ENCODE assay signal across 11 cellular contexts in the genomic region with DNA sequence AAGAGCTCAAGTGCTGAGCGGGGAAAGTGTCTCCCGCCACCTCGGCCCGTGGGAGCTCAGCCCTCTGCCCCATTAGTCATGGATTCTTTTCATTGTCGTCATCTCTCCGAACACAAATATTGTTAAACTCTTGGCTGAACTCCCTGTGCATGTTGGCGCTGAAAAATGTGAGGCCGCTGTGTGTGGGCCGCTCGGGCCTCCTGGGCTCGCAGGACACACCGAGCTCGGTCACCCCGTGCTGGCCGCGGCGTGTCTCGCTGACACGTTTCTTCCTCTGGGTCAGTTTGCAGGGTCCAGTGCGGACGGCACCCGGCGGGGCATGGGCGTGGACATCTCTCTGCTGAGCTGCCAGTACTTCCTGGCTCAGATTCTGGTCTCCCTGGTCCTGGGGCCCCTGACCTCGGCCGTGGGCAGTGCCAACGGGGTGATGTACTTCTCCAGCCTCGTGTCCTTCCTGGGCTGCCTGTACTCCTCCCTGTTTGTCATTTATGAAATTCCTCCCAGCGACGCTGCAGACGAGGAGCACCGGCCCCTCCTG. TPM values are rescaled to one million over a fixed set of nuclear protein-coding genes. Genes with fewer than 3 reads are reported as not detected.
A peak's percentile ranks its signal among the peaks of the same experiment; 100 is the strongest.
DNase-seq lines count a peak whose midpoint lies in the region; ATAC-seq, FAIRE-seq and TF ChIP-seq lines count a peak whose summit lies in the region.
"Had no signal": no experiment of that assay in that cellular context is flagged by ENCODE, and none has a peak within 500 bp of the region (broad histone marks: within the 10 kb centered on the region; RNA-seq: fewer than 3 reads in every experiment).

No MANE protein-coding gene starts in this region.

- H4K91ac ChIP-seq in H9 (ENCODE audit: insufficient read length, low read depth, low read length): no peak overlapping the region

- no peak overlapping the region for H3K56ac ChIP-seq in H9 (ENCODE audit: insufficient read length, low read depth, low read length)

- H3K4me1 Mint-ChIP-seq in H9: peaks cover 0 to under 1% of the 10 kb centered on the region in 2 experiments; a peak in 2 of 4 replicates

- peaks cover 1% of the 10 kb centered on the region for H3K27me3 Mint-ChIP-seq in H9 (ENCODE audit: low read depth)
- H3K27me3 Mint-ChIP-seq: stimulated activated naive CD8-positive, alpha-beta T cell treated with anti-CD3 and anti-CD28 coated beads, Interleukin-15, Interleukin-2, amounts not matched to agents 100 ng/mL and 50 ng/mL, for 24 hours had no signal

- H3K36me3 ChIP-seq in K562 (ENCODE audit: control insufficient read depth, insufficient read depth, low read length) (no peaks in the 10 kb centered on the region), keratinocyte (ENCODE audit: control insufficient read depth in 2 of 2, extremely low read depth in 1 of 2, insufficient read depth in 2 of 2, low read length in 2 of 2) (no peaks in the 10 kb centered on the region), smooth muscle cell (ENCODE audit: low read depth) (no peaks in the 10 kb centered on the region), HAP-1 (replicated peaks) (no peaks in the 10 kb centered on the region)

- H3K9me1 ChIP-seq in K562 (ENCODE audit: control insufficient read depth, insufficient read depth, low read length): no peaks in the 10 kb centered on the region
- no peaks in the 10 kb centered on the region for H3K9me1 ChIP-seq in keratinocyte (ENCODE audit: control insufficient read depth, extremely low read depth, insufficient read depth, low read length)

- no peak overlapping the region for H3K18ac ChIP-seq in H9 (ENCODE audit: insufficient read length, low read depth, low read length)

- no peaks in the 10 kb centered on the region for H3K23me2 ChIP-seq in H9 (ENCODE audit: insufficient read length, low read depth, low read length, poor library complexity, severe bottlenecking)

- TF ChIP-seq RAD21 in K562 (CRISPR knock-in tag; conservative IDR thresholded peaks at IDR 0.05 in 1 of 2, IDR thresholded peaks at IDR 0.05 in 1 of 2): no peak

- H3K27ac ChIP-seq in H9 (ENCODE audit: insufficient read length, low read depth, low read length) (no peak overlapping the region), K562 (ENCODE audit: extremely low read depth, low read depth, low read length) (no peak overlapping the region), keratinocyte (ENCODE audit: control insufficient read depth, insufficient read depth, low read length) (no peak overlapping the region), smooth muscle cell (ENCODE audit: low read depth) (no peak overlapping the region)
- H3K27ac ChIP-seq: KMS-11 had no signal

- intact Hi-C loops in K562 (cut with micrococcal nuclease): no loop called here

- BruUV-seq in K562 (replicated peaks; lab: Mats Ljungman, UMichigan): no TSS peak

- no peak overlapping the region for H3K14ac ChIP-seq in H9 (ENCODE audit: insufficient read depth, low read length)

- in situ Hi-C loops in K562 (cut with MboI) (no loop called here), HAP-1 (cut with MboI; ENCODE audit: low sequenced_read_pairs) (loop anchor here (10.0 kb wide), 1 partner anchor 329 kb away; no protein-coding TSS in a partner anchor)

- no peaks in the 10 kb centered on the region for H4K20me1 ChIP-seq in H9 (ENCODE audit: control insufficient read depth, insufficient read depth, insufficient read length)
- peaks cover 10% of the 10 kb centered on the region for H4K20me1 ChIP-seq in K562 (replicated peaks; ENCODE audit: control insufficient read depth, insufficient read depth, low read length)
- H4K20me1 ChIP-seq in keratinocyte (ENCODE audit: control insufficient read depth, extremely low read depth, insufficient read depth, low read length): no peaks in the 10 kb centered on the region
- no peaks in the 10 kb centered on the region for H4K20me1 ChIP-seq in smooth muscle cell (ENCODE audit: low read depth)

- TF ChIP-seq CTCF in H9 (conservative IDR thresholded peaks at IDR 0.05): no peak
- TF ChIP-seq CTCF in K562 (IDR thresholded peaks at IDR 0.05 in 2 of 3, conservative IDR thresholded peaks at IDR 0.05 in 1 of 3; ENCODE audit: insufficient read depth in 2 of 3, low read depth in 1 of 3, low read length in 3 of 3): no peak
- TF ChIP-seq CTCF in keratinocyte (optimal IDR thresholded peaks at IDR 0.05 in 1 of 3, IDR thresholded peaks at IDR 0.05 in 1 of 3, conservative IDR thresholded peaks at IDR 0.05 in 1 of 3; ENCODE audit: extremely low read depth in 1 of 3, insufficient read depth in 2 of 3, low read length in 3 of 3): no peak
- no peak for TF ChIP-seq CTCF in smooth muscle cell (IDR thresholded peaks at IDR 0.05; ENCODE audit: borderline replicate concordance, insufficient read depth, poor library complexity, severe bottlenecking)
- no peak for TF ChIP-seq CTCF in D721Med (IDR thresholded peaks at IDR 0.05; ENCODE audit: insufficient read depth, missing control alignments)

- no peak overlapping the region for H2BK12ac ChIP-seq in H9 (ENCODE audit: insufficient read length, low read depth, low read length)

- no peak for TF ChIP-seq POLR2A in K562 (conservative IDR thresholded peaks at IDR 0.05)

- H2BK120ac ChIP-seq in H9 (ENCODE audit: low read depth, low read length, poor library complexity, severe bottlenecking): no peak overlapping the region

- no peak overlapping the region for H2BK5ac ChIP-seq in H9 (ENCODE audit: insufficient read length, low read length)

- H3K4ac ChIP-seq in H9 (ENCODE audit: low read depth, low read length): no peak overlapping the region

- H3K9ac ChIP-seq in H9 (ENCODE audit: extremely low read depth, insufficient read length, low read length): no peak overlapping the region
- peak overlapping the region in 1 of 2 experiments; percentile 59; a peak in 2 of 4 replicates for H3K9ac ChIP-seq in K562 (ENCODE audit: insufficient read depth in 1 of 2, low read depth in 2 of 2, low read length in 2 of 2)
- no peak overlapping the region for H3K9ac ChIP-seq in keratinocyte (ENCODE audit: control insufficient read depth, extremely low read depth, insufficient read depth, low read length)
- H3K9ac ChIP-seq in smooth muscle cell (ENCODE audit: low read depth): no peak overlapping the region
- H3K9ac ChIP-seq: KMS-11 had no signal

- no peak overlapping the region for H2AK5ac ChIP-seq in H9 (ENCODE audit: insufficient read length, low read length)

- no peak overlapping the region for H3K4me2 ChIP-seq in H9 (ENCODE audit: insufficient read depth, insufficient read length, low read length)
- H3K4me2 ChIP-seq in K562 (ENCODE audit: insufficient read depth, low read length): no peak overlapping the region; the same call in 1 of the 2 replicates
- peak overlapping the region; percentile 8 for H3K4me2 ChIP-seq in keratinocyte (ENCODE audit: control insufficient read depth, extremely low read depth, insufficient read depth, low read depth, low read length)
- peak overlapping the region; percentile 69 for H3K4me2 ChIP-seq in smooth muscle cell
- H3K4me2 ChIP-seq: KMS-11 had no signal

- peaks cover 0 to 3% (median 0%) of the 10 kb centered on the region in 3 experiments; a peak in 2 of 7 replicates for H3K36me3 Mint-ChIP-seq in H9 (ENCODE audit: insufficient read depth in 1 of 3, low read depth in 3 of 3)

- H2AFZ ChIP-seq in H9 (ENCODE audit: low read length) (no peak overlapping the region), K562 (ENCODE audit: low read depth, low read length) (no peak overlapping the region), keratinocyte (ENCODE audit: control insufficient read depth, low read length) (no peak overlapping the region), smooth muscle cell (ENCODE audit: low read depth) (no peak overlapping the region)

- H3K27me3 ChIP-seq in H9 (ENCODE audit: insufficient read depth, low read length) (no peaks in the 10 kb centered on the region), K562 (ENCODE audit: control insufficient read depth in 2 of 2, insufficient read depth in 2 of 2, low read length in 2 of 2) (peaks cover 52 to 84% of the 10 kb centered on the region in 2 experiments), keratinocyte (ENCODE audit: control insufficient read depth, extremely low read depth, insufficient read depth, low read length) (no peaks in the 10 kb centered on the region), smooth muscle cell (ENCODE audit: low read depth) (no peaks in the 10 kb centered on the region), HAP-1 (ENCODE audit: low read depth) (no peaks in the 10 kb centered on the region)

- H3K4me3 ChIP-seq in K562 (no peak overlapping the region), keratinocyte (ENCODE audit: control insufficient read depth in 2 of 3, extremely low read depth in 1 of 3, insufficient read depth in 2 of 3, low read depth in 1 of 3, low read length in 3 of 3) (no peak overlapping the region), smooth muscle cell (no peak overlapping the region), HAP-1 (no peak overlapping the region)

- peak; percentile 26 for DNase-seq in H9
- no peak for DNase-seq in K562 (ENCODE audit: extremely low read depth in 1 of 4, low spot score in 3 of 4)
- DNase-seq in keratinocyte (ENCODE audit: low read depth, low spot score): no peak
- DNase-seq in smooth muscle cell (lab: John Stamatoyannopoulos, UW; ENCODE audit: unreplicated experiment): peak; percentile 9
- no peak for DNase-seq in activated CD4-positive, alpha-beta T cell treated with anti-CD3 and anti-CD28 coated beads, Interleukin-2, amount 50 U/mL, for 4 hours
- no peak for DNase-seq in D721Med (ENCODE audit: insufficient read length, low spot score)
- DNase-seq in HAP-1 (ENCODE audit: low spot score in 2 of 2): no peak
- DNase-seq: activated CD4-positive, alpha-beta T cell treated with anti-CD3 and anti-CD28 coated beads for 1 hour had no signal

- no peak for TF ChIP-seq EP300 in K562 (IDR thresholded peaks at IDR 0.05; ENCODE audit: low read length)

- H3K27ac Mint-ChIP-seq in H9: no peak overlapping the region; a peak in 1 of 7 replicates
- H3K27ac Mint-ChIP-seq: stimulated activated naive CD8-positive, alpha-beta T cell treated with anti-CD3 and anti-CD28 coated beads, Interleukin-15, Interleukin-2, amounts not matched to agents 100 ng/mL and 50 ng/mL, for 24 hours had no signal

- H3K9me3 ChIP-seq in H9 (ENCODE audit: control insufficient read depth, low read depth, low read length) (no peaks in the 10 kb centered on the region), K562 (replicated peaks; ENCODE audit: control insufficient read depth, insufficient read depth, low read depth, low read length) (no peaks in the 10 kb centered on the region), keratinocyte (ENCODE audit: control insufficient read depth, low read depth, low read length) (no peaks in the 10 kb centered on the region), smooth muscle cell (replicated peaks; ENCODE audit: low read depth) (no peaks in the 10 kb centered on the region), HAP-1 (no peaks in the 10 kb centered on the region)

- H3T11ph ChIP-seq in H9 (ENCODE audit: low read length): no peak overlapping the region

- H3K23ac ChIP-seq in H9 (ENCODE audit: insufficient read length, low read depth, low read length): no peak overlapping the region

- no peak overlapping the region for H4K5ac ChIP-seq in H9 (ENCODE audit: insufficient read length, low read depth, low read length)

- H2BK20ac ChIP-seq in H9 (ENCODE audit: low read depth, low read length, poor library complexity, severe bottlenecking): no peak overlapping the region

- H3F3A ChIP-seq in smooth muscle cell (ENCODE audit: low read depth): no peaks in the 10 kb centered on the region

- CTCF ChIA-PET in K562 (lab: Yijun Ruan, JAX; ENCODE audit: low intra/inter-chr PET ratio): no interaction called here

- FAIRE-seq in K562 (lab: Jason Lieb, UNC) (no peak), keratinocyte (lab: Jason Lieb, UNC) (peak; percentile 51), D721Med (lab: Jason Lieb, UNC) (no peak)

- no peak overlapping the region for H2BK15ac ChIP-seq in H9 (ENCODE audit: low read depth, low read length)

- dilution Hi-C loops in keratinocyte (cut with MboI; ENCODE audit: extremely low pct_ligation_motif_present, low sequenced_read_pairs): no loop called here

- H3K4me1 ChIP-seq in H9 (ENCODE audit: insufficient read depth, low read length): no peaks in the 10 kb centered on the region
- peaks cover 0 to 23% of the 10 kb centered on the region in 2 experiments; a peak in 3 of 5 replicates for H3K4me1 ChIP-seq in K562 (replicated peaks in 1 of 2; ENCODE audit: control insufficient read depth in 2 of 2, insufficient read depth in 2 of 2, low read length in 2 of 2)
- H3K4me1 ChIP-seq in keratinocyte (ENCODE audit: control insufficient read depth, extremely low read depth, insufficient read depth, low read length): peaks cover 12% of the 10 kb centered on the region
- H3K4me1 ChIP-seq in smooth muscle cell (ENCODE audit: low read depth): no peaks in the 10 kb centered on the region
- H3K4me1 ChIP-seq in HAP-1: no peaks in the 10 kb centered on the region

- H4K8ac ChIP-seq in H9 (replicated peaks; ENCODE audit: insufficient read length, low read depth, low read length): no peak overlapping the region

- no peak overlapping the region for H3K4me3 Mint-ChIP-seq in H9
- H3K4me3 Mint-ChIP-seq: stimulated activated naive CD8-positive, alpha-beta T cell treated with anti-CD3 and anti-CD28 coated beads, Interleukin-15, Interleukin-2, amounts not matched to agents 100 ng/mL and 50 ng/mL, for 24 hours had no signal

- H3K79me2 ChIP-seq in H9 (ENCODE audit: insufficient read depth, low read length) (no peaks in the 10 kb centered on the region), K562 (ENCODE audit: control insufficient read depth, insufficient read depth, low read length) (no peaks in the 10 kb centered on the region), keratinocyte (ENCODE audit: control insufficient read depth, insufficient read depth, low read length) (no peaks in the 10 kb centered on the region), smooth muscle cell (ENCODE audit: low read depth) (no peaks in the 10 kb centered on the region)

- POLR2A ChIA-PET in K562 (lab: Yijun Ruan, JAX): interaction anchor here (0.6 to 1.1 kb wide), 4 partner anchors 10 to 306 kb away, joined by 3 read pairs; no protein-coding TSS in a partner anchor

- ATAC-seq in K562 (peak; percentile 24; the same call in 2 of the 3 replicates), GM19328 (IDR thresholded peaks at IDR 0.05; ENCODE audit: unreplicated experiment) (no peak)

- H3K9me3 Mint-ChIP-seq in H9: no peaks in the 10 kb centered on the region; a peak in 1 of 5 replicates
- H3K9me3 Mint-ChIP-seq: stimulated activated naive CD8-positive, alpha-beta T cell treated with anti-CD3 and anti-CD28 coated beads, Interleukin-15, Interleukin-2, amounts not matched to agents 100 ng/mL and 50 ng/mL, for 24 hours had no signal

- no CpG with 5 or more reads among the region's 32 CpGs for WGBS in H9 (ENCODE audit: extremely low coverage, insufficient read length, low lambda C conversion rate)
- 4% methylated on average over 32 of the region's 32 CpGs for WGBS in K562 (ENCODE audit: insufficient coverage, low coverage, missing lambda C conversion rate)
- WGBS in smooth muscle cell (ENCODE audit: low lambda C conversion rate): 50% methylated on average over 32 of the region's 32 CpGs

- no peaks in the 10 kb centered on the region for H3K79me1 ChIP-seq in H9 (ENCODE audit: insufficient read depth, low read depth, low read length, poor library complexity, severe bottlenecking)

RNA-seq across cellular contexts. Expression of gene SLC45A1, which starts 25.6 kb away (rescaled TPM):
- total RNA-seq in H9 (2021) (0.63 and 1.1 TPM in 2 replicates), K562 (2014; rRNA removed) (not detected in 2 replicates), K562 (2014; rRNA removed; fragmentation: Illumina TruSeq; extraction: Trizol) (not detected in 2 replicates), K562 (2015; rRNA removed; fragmentation: Illumina TruSeq; extraction: Trizol) (not detected in 2 replicates), K562 (2021) (not detected in 2 replicates), smooth muscle cell (1.7 TPM in 1 of 2 replicates, not detected in the other)
- total RNA-seq in K562 (2011; cell fraction: chromatin; rRNA removed; ENCODE audit: low replicate concordance): not detected in 2 replicates
- total RNA-seq in K562 (2011; cell fraction: nucleolus; rRNA removed): not detected in 2 replicates
- total RNA-seq in K562 (2011; cell fraction: nucleoplasm; rRNA removed): not detected in 2 replicates
- polyA plus RNA-seq in K562 (2011; rRNA removed) (not detected in 2 replicates), K562 (2014; fragmentation: Illumina TruSeq; extraction: Trizol) (not detected in 2 replicates), K562 (2014; fragmentation: Nextera tagmentation; extraction: Ambion mirVana) (not detected), K562 (2014; rRNA removed) (not detected in 2 replicates), keratinocyte (0.09 to 0.15 TPM (median 0.14 TPM) in 3 replicates), smooth muscle cell (1.8 and 3.0 TPM in 2 replicates)
- not detected in 2 replicates for polyA plus RNA-seq in K562 (2011; cell fraction: cytosol; rRNA removed)
- polyA plus RNA-seq in K562 (2011; cell fraction: nucleus; rRNA removed): not detected in 2 replicates
- not detected in 2 replicates for polyA plus RNA-seq in K562 (2012)
- polyA minus RNA-seq in K562 (2011; rRNA and poly(A)+ RNA removed): not detected in 2 replicates
- not detected in 2 replicates for polyA minus RNA-seq in K562 (2011; cell fraction: cytosol; rRNA and poly(A)+ RNA removed)
- not detected in 2 replicates for polyA minus RNA-seq in K562 (2011; cell fraction: nucleus; rRNA and poly(A)+ RNA removed)
- polyA plus RNA-seq in keratinocyte (2011; ENCODE audit: low read depth): not detected
- 0.05 and 0.13 TPM in 2 replicates for polyA plus RNA-seq in keratinocyte (2011; cell fraction: cytosol; rRNA removed)
- polyA plus RNA-seq in keratinocyte (2011; cell fraction: nucleus; rRNA removed): 0.15 and 0.20 TPM in 2 replicates
- 0.17 and 0.18 TPM in 2 replicates for polyA plus RNA-seq in keratinocyte (2012; ENCODE audit: low replicate concordance)
- 0.13 TPM in 2 of 3 replicates, not detected in the other for polyA minus RNA-seq in keratinocyte
- 2.3 TPM for polyA minus RNA-seq in keratinocyte (2011; cell fraction: cytosol; rRNA and poly(A)+ RNA removed)
- 0.63 TPM in 1 of 2 replicates, not detected in the other for polyA minus RNA-seq in keratinocyte (2011; cell fraction: nucleus; rRNA and poly(A)+ RNA removed)

Comparison
In these comparisons a context has a peak if more than half of its experiments do, and no peak if none do; other contexts are left out.
1. DNase-seq: peak in H9 (single experiment) and smooth muscle cell (single experiment); none in K562 (0 of 4), keratinocyte (single experiment), activated CD4-positive, alpha-beta T cell treated with anti-CD3 and anti-CD28 coated beads, Interleukin-2, amount 50 U/mL, for 4 hours (0 of 2), D721Med (single experiment) and HAP-1 (0 of 2).
2. H3K4me2 ChIP-seq: peak in keratinocyte (single experiment) and smooth muscle cell (single experiment); none in H9 (single experiment) and K562 (single experiment).